ENCODE assay signal across 8 cellular contexts in genomic region chr1:63592536-63593302, GRCh38.
DNase-seq lines count a peak whose midpoint lies in the region; ATAC-seq and TF ChIP-seq lines count a peak whose summit lies in the region.

No MANE protein-coding gene starts in this region.

- ATAC-seq in HG03025 (IDR thresholded peaks at IDR 0.05; ENCODE audit: low FRiP score, unreplicated experiment) (no peak), HG02759 (IDR thresholded peaks at IDR 0.05; ENCODE audit: unreplicated experiment) (no peak)

- TF ChIP-seq CTCF in GM12865 (IDR thresholded peaks at IDR 0.05; ENCODE audit: insufficient read depth, low read depth, low read length, missing control alignments) (no peak), coronary artery (IDR thresholded peaks at IDR 0.05) (no peak)

- no peaks in the 10 kb centered on the region for H3K27me3 ChIP-seq in muscle layer of duodenum (ENCODE audit: low read depth, low read length)

- no peak for DNase-seq in GM12865 (ENCODE audit: low read depth)
- peak; percentile 21 for DNase-seq in NCI-H1694 (lab: John Stamatoyannopoulos, UW)
- no peak for DNase-seq in coronary artery (ENCODE audit: low spot score)
- DNase-seq in AG20443 (ENCODE audit: low spot score) = no peak
- DNase-seq in GM03348 (ENCODE audit: low spot score) = no peak

- no peaks in the 10 kb centered on the region for H3K36me3 ChIP-seq in muscle layer of duodenum (ENCODE audit: control insufficient read depth in 1 of 2, insufficient read depth in 2 of 2, low read length in 2 of 2)

- peak overlapping the region; percentile 90 for H3K4me3 ChIP-seq in GM12865 (ENCODE audit: low read depth, low read length)
- H3K4me3 ChIP-seq in coronary artery = peak overlapping the region; percentile 93
- peak overlapping the region; percentile 53 to 80 for H3K4me3 ChIP-seq in muscle layer of duodenum (ENCODE audit: low read depth in 1 of 2, low read length in 2 of 2)

- H3K27ac ChIP-seq in coronary artery = peak overlapping the region; percentile 77 to 94
- H3K27ac ChIP-seq in muscle layer of duodenum (ENCODE audit: low read length) = peak overlapping the region; percentile 78

- H3K4me1 ChIP-seq in muscle layer of duodenum (ENCODE audit: control insufficient read depth in 1 of 2, insufficient read depth in 2 of 2, low read length in 2 of 2) = peaks cover 8 to 12% of the 10 kb centered on the region in 2 donors

- H3K9me3 ChIP-seq in muscle layer of duodenum (ENCODE audit: control insufficient read depth in 1 of 2, low read length in 2 of 2) = no peaks in the 10 kb centered on the region
